1 cellular context compared by ENCODE assay signal in the genomic region with DNA sequence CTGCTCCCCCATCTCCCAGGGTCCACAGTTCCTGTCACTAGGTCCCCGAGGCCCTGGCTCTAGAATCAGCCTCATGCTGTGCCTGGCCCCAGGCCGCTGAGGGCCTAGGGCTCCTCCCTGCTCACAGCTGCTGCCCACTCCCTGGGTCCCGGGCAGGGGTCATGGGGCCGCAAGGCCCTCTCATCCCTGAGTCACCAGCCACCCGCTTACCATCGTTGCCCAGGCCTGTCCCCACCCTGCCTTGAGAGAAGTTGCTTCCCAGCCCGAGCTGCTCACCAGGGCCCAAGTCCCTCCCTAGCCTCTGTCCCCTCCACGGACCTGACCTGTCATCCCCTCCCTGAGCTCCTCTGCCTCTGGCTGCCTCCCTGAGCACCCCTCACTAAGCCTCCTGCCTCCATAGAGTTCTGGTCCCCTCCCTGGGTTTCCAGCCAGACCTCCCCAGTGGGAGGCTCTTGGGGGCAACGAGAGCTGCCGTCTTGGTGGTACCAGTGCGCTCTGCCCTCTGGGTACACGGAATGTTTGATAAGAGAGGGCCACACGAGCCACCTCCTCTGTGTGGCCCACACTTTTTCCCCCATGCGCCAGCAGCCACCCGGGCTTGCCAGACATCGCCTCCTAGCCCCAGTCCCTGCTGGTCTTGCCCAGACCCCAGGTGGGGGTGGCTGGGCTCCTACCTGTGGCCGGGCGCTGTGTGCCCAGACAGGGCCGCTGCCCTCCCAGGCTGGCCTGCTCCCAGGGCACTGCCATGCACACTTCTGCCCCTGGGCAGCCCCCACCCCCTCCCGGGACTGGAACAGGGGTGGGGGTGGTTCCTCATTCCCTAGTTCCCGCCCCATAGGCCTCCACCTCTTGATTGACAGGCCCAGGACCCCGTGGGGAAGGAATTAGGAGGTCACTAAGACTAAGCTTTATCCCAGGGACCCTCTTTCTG.
TF ChIP-seq lines count a peak whose summit lies in the region.

No MANE protein-coding gene starts in this region.

TF ChIP-seq in GM12878, 131 proteins besides CTCF, POLR2A, EP300 and RAD21:
- TF ChIP-seq HCFC1 (IDR thresholded peaks at IDR 0.05; ENCODE audit: low read length) (no peak), RB1 (IDR thresholded peaks at IDR 0.05; ENCODE audit: borderline replicate concordance) (no peak), WRNIP1 (IDR thresholded peaks at IDR 0.05; ENCODE audit: borderline replicate concordance, low read depth, low read length) (no peak), SRF (IDR thresholded peaks at IDR 0.05; ENCODE audit: low read depth in 2 of 2, low read length in 2 of 2) (no peak)
- TF ChIP-seq, protein P1, sequence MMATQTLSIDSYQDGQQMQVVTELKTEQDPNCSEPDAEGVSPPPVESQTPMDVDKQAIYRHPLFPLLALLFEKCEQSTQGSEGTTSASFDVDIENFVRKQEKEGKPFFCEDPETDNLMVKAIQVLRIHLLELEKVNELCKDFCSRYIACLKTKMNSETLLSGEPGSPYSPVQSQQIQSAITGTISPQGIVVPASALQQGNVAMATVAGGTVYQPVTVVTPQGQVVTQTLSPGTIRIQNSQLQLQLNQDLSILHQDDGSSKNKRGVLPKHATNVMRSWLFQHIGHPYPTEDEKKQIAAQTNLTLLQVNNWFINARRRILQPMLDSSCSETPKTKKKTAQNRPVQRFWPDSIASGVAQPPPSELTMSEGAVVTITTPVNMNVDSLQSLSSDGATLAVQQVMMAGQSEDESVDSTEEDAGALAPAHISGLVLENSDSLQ (IDR thresholded peaks at IDR 0.05): peak; percentile 74
- TF ChIP-seq, protein P2, sequence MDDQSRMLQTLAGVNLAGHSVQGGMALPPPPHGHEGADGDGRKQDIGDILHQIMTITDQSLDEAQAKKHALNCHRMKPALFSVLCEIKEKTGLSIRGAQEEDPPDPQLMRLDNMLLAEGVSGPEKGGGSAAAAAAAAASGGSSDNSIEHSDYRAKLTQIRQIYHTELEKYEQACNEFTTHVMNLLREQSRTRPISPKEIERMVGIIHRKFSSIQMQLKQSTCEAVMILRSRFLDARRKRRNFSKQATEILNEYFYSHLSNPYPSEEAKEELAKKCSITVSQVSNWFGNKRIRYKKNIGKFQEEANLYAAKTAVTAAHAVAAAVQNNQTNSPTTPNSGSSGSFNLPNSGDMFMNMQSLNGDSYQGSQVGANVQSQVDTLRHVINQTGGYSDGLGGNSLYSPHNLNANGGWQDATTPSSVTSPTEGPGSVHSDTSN (IDR thresholded peaks at IDR 0.05; ENCODE audit: insufficient replicate concordance, low read depth, low read length): peak; percentile 13
